ENCODE assay signal across 8 cellular contexts in the genomic region with DNA sequence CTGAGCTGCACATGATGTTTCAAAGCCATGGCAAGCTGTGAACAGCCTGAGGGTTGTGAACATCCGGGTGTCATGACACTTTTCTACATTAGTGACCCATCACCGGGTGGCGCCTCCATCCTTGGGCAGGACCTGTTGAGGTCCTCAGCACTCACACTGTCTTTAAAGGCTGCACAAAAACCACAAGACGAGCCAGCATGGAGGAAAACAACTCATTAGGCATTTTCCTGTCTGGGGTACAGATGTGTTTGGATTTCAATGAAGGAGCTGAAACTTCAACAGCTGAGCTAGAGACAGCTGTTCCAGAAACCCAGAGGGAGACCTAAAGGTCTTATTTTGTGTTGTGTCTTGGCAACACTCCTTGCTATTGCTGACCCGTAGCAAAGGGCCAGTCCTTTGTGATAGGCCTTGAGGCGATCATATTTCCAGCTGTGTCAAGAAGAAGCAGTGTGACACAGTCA.
DNase-seq lines count a peak whose midpoint lies in the region; ATAC-seq and TF ChIP-seq lines count a peak whose summit lies in the region.

No MANE protein-coding gene starts in this region.

- in situ Hi-C loops in ACHN (cut with HindIII; ENCODE audit: low pct_ligation_motif_present, low pct_unique_long_range_greater_than_20kb, low sequenced_read_pairs), result no loop called here

- H3K36me3 ChIP-seq in left ventricle myocardium inferior, result no peaks in the 10 kb centered on the region

- peaks cover 26% of the 10 kb centered on the region for H3K4me1 ChIP-seq in left ventricle myocardium inferior

- no peaks in the 10 kb centered on the region for H3K27me3 ChIP-seq in left ventricle myocardium inferior (ENCODE audit: low read depth)

- peaks cover 3% of the 10 kb centered on the region for H3K9me3 ChIP-seq in left ventricle myocardium inferior (replicated peaks)

- peak overlapping the region; percentile 44 for H3K27ac ChIP-seq in left ventricle myocardium inferior (replicated peaks)

- peak; percentile 42 for TF ChIP-seq CTCF in GM12873 (IDR thresholded peaks at IDR 0.05; ENCODE audit: insufficient read depth, low read depth, low read length, missing control alignments)
- no peak for TF ChIP-seq CTCF in left ventricle myocardium inferior (IDR thresholded peaks at IDR 0.05; ENCODE audit: borderline replicate concordance)

- intact Hi-C loops in left ventricle myocardium inferior (cut with micrococcal nuclease), result no loop called here

- no peak for ATAC-seq in HG03521 (IDR thresholded peaks at IDR 0.05; ENCODE audit: unreplicated experiment)

- DNase-seq in ACHN (peak; percentile 29), RPMI7951 (ENCODE audit: low read depth) (peak; percentile 62), left ventricle myocardium inferior (peak; percentile 41), middle frontal gyrus (ENCODE audit: extremely low spot score, low spot score) (no peak), NCI-H1694 (lab: John Stamatoyannopoulos, UW) (no peak), GOT3 (lab: John Stamatoyannopoulos, UW) (no peak)

- H3K4me3 ChIP-seq in left ventricle myocardium inferior, result no peak overlapping the region

Comparison
In these comparisons a context has a peak if more than half of its experiments do, and no peak if none do; other contexts are left out.
1. DNase-seq: peak in ACHN (single experiment), RPMI7951 (single experiment) and left ventricle myocardium inferior (single experiment); none in middle frontal gyrus (single experiment), NCI-H1694 (single experiment) and GOT3 (single experiment).